ENCODE assay signal across 14 cellular contexts in the genomic region with DNA sequence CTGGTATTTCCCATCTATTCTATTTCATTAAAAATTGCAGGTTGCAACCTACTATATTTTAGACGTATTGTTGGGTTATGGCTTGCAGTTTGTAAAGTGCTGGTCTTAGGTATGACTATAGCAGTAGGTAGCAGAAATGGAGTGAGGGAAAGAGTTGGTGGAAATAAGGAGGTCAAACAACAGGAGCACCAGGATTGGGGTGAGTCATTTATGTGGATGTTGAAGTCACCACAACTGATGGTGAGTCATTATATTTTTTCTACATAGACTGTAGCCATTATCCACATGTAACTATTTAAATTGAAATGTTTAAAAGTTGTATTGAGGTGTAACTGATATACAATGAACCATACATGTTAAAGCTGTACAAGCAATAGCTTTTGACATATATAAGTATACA. TPM values are rescaled to one million over a fixed set of nuclear protein-coding genes. Genes with fewer than 3 reads are reported as not detected.
A peak's percentile ranks its signal among the peaks of the same experiment; 100 is the strongest.
DNase-seq lines count a peak whose midpoint lies in the region; ATAC-seq, FAIRE-seq and TF ChIP-seq lines count a peak whose summit lies in the region.
"Had no signal": no experiment of that assay in that cellular context is flagged by ENCODE, and none has a peak within 500 bp of the region (broad histone marks: within the 10 kb centered on the region; RNA-seq: fewer than 3 reads in every experiment).

No MANE protein-coding gene starts in this region.

- H3K9me3 ChIP-seq in aorta (ENCODE audit: control insufficient read depth, low read length) (peaks cover 4% of the 10 kb centered on the region), heart left ventricle (peaks cover 0 to 6% (median 0%) of the 10 kb centered on the region in 12 donors)

- TF ChIP-seq POLR2A in heart left ventricle (IDR thresholded peaks at IDR 0.05): no peak

- H3K36me3 ChIP-seq in aorta (ENCODE audit: control insufficient read depth in 1 of 2, insufficient read depth in 2 of 2, low read length in 1 of 2) (no peaks in the 10 kb centered on the region), heart left ventricle (no peaks in the 10 kb centered on the region)

- 88% methylated on average over 1 of the region's 1 CpG for WGBS in aorta, 2 donors
- WGBS in heart left ventricle, 4 donors: 86 to 93% (median 90%) methylated on average over 1 of the region's 1 CpG

- intact Hi-C loops in aorta (cut with DNase I): no loop called here
- intact Hi-C loops in heart left ventricle (cut with DNase I): no loop called here

- in situ Hi-C loops in astrocyte of the spinal cord (cut with HindIII; ENCODE audit: low sequenced_read_pairs): no loop called here

- DNase-seq in AG10803 (ENCODE audit: low read depth) (peak; percentile 63), HTR-8/SVneo (ENCODE audit: insufficient read length, low spot score) (peak; percentile 36), astrocyte of the spinal cord (ENCODE audit: low read depth, low spot score) (peak; percentile 88), glomerular visceral epithelial cell (ENCODE audit: extremely low spot score) (peak; percentile 60), aorta (no peak), heart left ventricle (no peak)
- DNase-seq: activated CD8-positive, alpha-beta T cell treated with anti-CD3 and anti-CD28 coated beads, Interleukin-2, amount 10 ng/mL, durations not matched to agents 7 days and 5 days; DMS 273 treated with DMSO at 0.1 percent for 48 hours; effector CD8-positive, alpha-beta T cell; NCI-H1092; substantia nigra had no signal

- no peak for FAIRE-seq in HTR-8/SVneo (lab: Jason Lieb, UNC)

- ATAC-seq in HG03025 (IDR thresholded peaks at IDR 0.05; ENCODE audit: low FRiP score, unreplicated experiment): no peak
- no peak for ATAC-seq in aorta (ENCODE audit: low FRiP score)
- no peak for ATAC-seq in HG02938 (IDR thresholded peaks at IDR 0.05; ENCODE audit: unreplicated experiment)
- no peak for ATAC-seq in heart left ventricle
- ATAC-seq: activated CD8-positive, alpha-beta T cell treated with anti-CD3 and anti-CD28 coated beads, Interleukin-2, amount 10 ng/mL, durations not matched to agents 7 days and 5 days had no signal

- H3K27ac ChIP-seq in aorta (ENCODE audit: low read depth in 1 of 2, low read length in 2 of 2) (no peak overlapping the region), heart left ventricle (no peak overlapping the region)
- H3K27ac ChIP-seq: hepatocyte had no signal

- TF ChIP-seq CTCF in AG10803 (conservative IDR thresholded peaks at IDR 0.05; ENCODE audit: low read length): no peak
- no peak for TF ChIP-seq CTCF in astrocyte of the spinal cord (IDR thresholded peaks at IDR 0.05; ENCODE audit: low read depth, low read length)
- TF ChIP-seq CTCF in heart left ventricle (IDR thresholded peaks at IDR 0.05): no peak

- H3K27me3 ChIP-seq in aorta (ENCODE audit: control insufficient read depth in 1 of 2, insufficient read depth in 2 of 2, low read length in 1 of 2): no peaks in the 10 kb centered on the region
- H3K27me3 ChIP-seq in heart left ventricle: peaks cover 0 to 3% (median 0%) of the 10 kb centered on the region in 9 donors
- H3K27me3 ChIP-seq: hepatocyte had no signal

- H3K4me3 ChIP-seq in AG10803 (ENCODE audit: low read length): no peak overlapping the region
- no peak overlapping the region for H3K4me3 ChIP-seq in astrocyte of the spinal cord (ENCODE audit: low read depth, low read length)
- H3K4me3 ChIP-seq in aorta (ENCODE audit: low read length in 2 of 2): no peak overlapping the region
- no peak overlapping the region for H3K4me3 ChIP-seq in heart left ventricle
- H3K4me3 ChIP-seq: hepatocyte had no signal

- H3K4me1 ChIP-seq in aorta (ENCODE audit: control insufficient read depth in 1 of 2, insufficient read depth in 2 of 2, low read length in 2 of 2): no peaks in the 10 kb centered on the region
- no peaks in the 10 kb centered on the region for H3K4me1 ChIP-seq in heart left ventricle

RNA-seq across cellular contexts. Expression of gene HS3ST3A1, which starts 25.0 kb away (rescaled TPM):
- total RNA-seq in aorta (under 1 TPM; 0.33 to 0.36 TPM), heart left ventricle (1 to 10 TPM in 6 of 9 donors, under 1 TPM in 3; 0.12 to 5.7 (median 2.7) TPM)
- polyA plus RNA-seq in aorta (under 1 TPM in 1 of 2 donors, not detected in 1; 0.33 TPM), heart left ventricle (1 to 10 TPM in 1 of 2 donors, under 1 TPM in 1; 0.08 to 1.8 TPM)
- total RNA-seq: activated CD8-positive, alpha-beta T cell treated with anti-CD3 and anti-CD28 coated beads, Interleukin-2, amount 10 ng/mL, durations not matched to agents 7 days and 5 days had no signal

Comparison
In these comparisons a context has a peak if more than half of its experiments do, and no peak if none do; other contexts are left out.
1. DNase-seq: peak in AG10803 (single experiment), HTR-8/SVneo (single experiment), astrocyte of the spinal cord (single experiment) and glomerular visceral epithelial cell (single experiment); none in aorta (0 of 2) and heart left ventricle (0 of 5).